Comparison of ENCODE assay signal across 20 cellular contexts in the genomic region with DNA sequence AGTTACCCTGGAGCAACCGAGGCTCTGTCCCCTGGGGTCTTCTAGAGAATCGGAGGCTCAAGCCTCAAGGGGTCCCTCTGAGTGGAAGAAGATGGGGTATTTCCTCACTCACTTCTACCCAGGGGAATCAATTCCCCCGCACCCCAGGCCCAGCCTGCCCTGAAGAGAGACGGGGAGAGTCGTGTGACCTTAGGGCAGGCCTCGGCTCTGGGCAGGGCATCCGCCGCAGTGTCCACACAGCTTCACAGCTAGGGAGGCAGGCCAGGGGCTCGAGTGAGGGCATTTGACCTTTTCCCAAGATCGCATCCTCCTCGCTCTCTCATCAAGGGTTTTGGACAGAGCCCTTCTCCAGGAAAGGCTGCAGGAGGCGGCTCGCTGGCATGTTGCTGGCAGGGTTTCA.
"Had no signal": no experiment of that assay in that cellular context is flagged by ENCODE, and none has a peak within 500 bp of the region (broad histone marks: within the 10 kb centered on the region; RNA-seq: fewer than 3 reads in every experiment).

No MANE protein-coding gene starts in this region.

- H3K27ac ChIP-seq: RWPE1, SJCRH30 had no signal

- ATAC-seq: PC-3, SK-N-SH treated with all-trans-retinoic acid at 6 μM for 48 hours had no signal

- DNase-seq: KBM-7; MV-4-11; NCI-H1048; NCI-H1105; NCI-H1417; NCI-H146; NCI-H1694 treated with DMSO at 0.1 percent for 48 hours; NCI-H1930; NCI-H2081; NCI-H2107; NCI-H2227 treated with DMSO at 0.1 percent for 48 hours; NCI-H524; NCI-H526 treated with DMSO at 0.1 percent for 48 hours; NCI-H748 treated with DMSO at 0.1 percent for 48 hours; NK-92 treated with Interleukin-12 subunit alpha and Interleukin-12 subunit beta, amount 100 ng/mL, for 24 hours; PC-3; SHP77 treated with DMSO at 0.1 percent for 48 hours; SJCRH30 had no signal
